In the genomic region with DNA sequence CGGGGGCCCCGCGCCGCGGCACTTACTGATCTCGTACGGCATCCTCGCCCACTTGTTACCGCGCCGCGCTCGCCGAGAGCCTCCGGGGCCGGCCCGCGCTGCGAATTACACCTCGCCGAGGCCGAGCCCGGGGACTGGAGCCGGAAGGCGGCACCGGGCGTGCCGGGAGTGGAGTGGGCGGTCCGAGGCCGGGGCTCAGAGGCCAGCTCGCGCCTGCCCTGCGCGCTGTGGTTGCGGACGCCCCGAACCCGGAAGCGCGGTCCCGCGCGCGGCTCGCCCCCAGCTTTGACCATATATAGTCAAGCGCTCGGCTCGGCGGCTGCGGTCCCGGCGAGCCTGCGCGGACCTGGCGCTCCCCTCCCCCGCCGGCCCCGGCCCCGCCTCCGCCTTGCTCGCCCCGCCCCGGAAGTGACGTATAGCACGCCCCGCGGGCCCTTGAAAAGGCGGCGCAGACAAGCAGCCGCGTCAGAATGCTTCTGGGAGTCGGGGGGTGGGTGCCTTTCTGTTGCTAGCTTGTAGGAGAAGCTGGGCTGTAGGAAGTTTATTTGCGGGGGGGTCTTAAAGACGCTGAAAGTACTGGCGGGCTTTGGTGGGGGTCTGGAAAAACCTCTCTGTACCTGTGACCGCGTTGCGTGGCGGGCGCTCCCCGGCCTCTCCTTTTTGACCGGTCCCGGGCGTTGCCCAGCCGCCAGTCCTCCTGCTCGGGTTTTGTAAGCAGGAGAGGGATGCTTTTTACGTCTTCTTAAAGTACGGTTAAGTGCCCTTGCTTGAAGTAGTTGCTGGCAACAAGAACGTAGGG, we compare ENCODE assay signal across 8 cellular contexts. TPM values are rescaled to one million over a fixed set of nuclear protein-coding genes. Genes with fewer than 3 reads are reported as not detected.
DNase-seq lines count a peak whose midpoint lies in the region; ATAC-seq, FAIRE-seq and TF ChIP-seq lines count a peak whose summit lies in the region.

A gene with protein sequence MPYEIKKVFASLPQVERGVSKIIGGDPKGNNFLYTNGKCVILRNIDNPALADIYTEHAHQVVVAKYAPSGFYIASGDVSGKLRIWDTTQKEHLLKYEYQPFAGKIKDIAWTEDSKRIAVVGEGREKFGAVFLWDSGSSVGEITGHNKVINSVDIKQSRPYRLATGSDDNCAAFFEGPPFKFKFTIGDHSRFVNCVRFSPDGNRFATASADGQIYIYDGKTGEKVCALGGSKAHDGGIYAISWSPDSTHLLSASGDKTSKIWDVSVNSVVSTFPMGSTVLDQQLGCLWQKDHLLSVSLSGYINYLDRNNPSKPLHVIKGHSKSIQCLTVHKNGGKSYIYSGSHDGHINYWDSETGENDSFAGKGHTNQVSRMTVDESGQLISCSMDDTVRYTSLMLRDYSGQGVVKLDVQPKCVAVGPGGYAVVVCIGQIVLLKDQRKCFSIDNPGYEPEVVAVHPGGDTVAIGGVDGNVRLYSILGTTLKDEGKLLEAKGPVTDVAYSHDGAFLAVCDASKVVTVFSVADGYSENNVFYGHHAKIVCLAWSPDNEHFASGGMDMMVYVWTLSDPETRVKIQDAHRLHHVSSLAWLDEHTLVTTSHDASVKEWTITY (minus strand): TSS at position 175 of the 799 bp plus-strand sequence. CDS start 133 bp downstream, at position 42.

- no peaks in the 10 kb centered on the region for H3K9me3 Mint-ChIP-seq in WTC11

- H3K27ac Mint-ChIP-seq in WTC11, result peak within 1 kb of the TSS; percentile 97

- H4K20me1 ChIP-seq in smooth muscle cell (ENCODE audit: low read depth), result peaks cover 40% of the 10 kb centered on the region

- no peaks in the 10 kb centered on the region for H3F3A ChIP-seq in smooth muscle cell (ENCODE audit: low read depth)

- DNase-seq in AG04450 (ENCODE audit: low read depth, low spot score) (peak; percentile 90), NCI-H2227 (lab: John Stamatoyannopoulos, UW; ENCODE audit: unreplicated experiment) (peak; percentile 87), WTC11 (ENCODE audit: low spot score) (peak; percentile 95), bronchial epithelial cell (ENCODE audit: low read depth) (peak; percentile 85), iPS-NIHi7 (ENCODE audit: extremely low spot score) (peak; percentile 96), smooth muscle cell (lab: John Stamatoyannopoulos, UW; ENCODE audit: unreplicated experiment) (peak; percentile 95)

- peak within 1 kb of the TSS; percentile 91 for H3K27ac ChIP-seq in AG04450 (ENCODE audit: low read depth, low read length)
- peak within 1 kb of the TSS; percentile 88 for H3K27ac ChIP-seq in smooth muscle cell (ENCODE audit: low read depth)

- H3K36me3 Mint-ChIP-seq in WTC11, result peaks cover 41% of the 10 kb centered on the region

- peak within 1 kb of the TSS; percentile 84 for H3K9ac ChIP-seq in smooth muscle cell (ENCODE audit: low read depth)

- peak within 1 kb of the TSS; percentile 90 for H3K4me2 ChIP-seq in smooth muscle cell

- TF ChIP-seq CTCF in AG04450 (IDR thresholded peaks at IDR 0.05; ENCODE audit: low read depth, low read length), result no peak
- TF ChIP-seq CTCF in WTC11 (IDR thresholded peaks at IDR 0.05), result no peak
- no peak for TF ChIP-seq CTCF in bronchial epithelial cell (IDR thresholded peaks at IDR 0.05; ENCODE audit: insufficient read depth, low read length, severe bottlenecking)
- no peak for TF ChIP-seq CTCF in smooth muscle cell (IDR thresholded peaks at IDR 0.05; ENCODE audit: borderline replicate concordance, insufficient read depth, poor library complexity, severe bottlenecking)

- no peaks in the 10 kb centered on the region for H3K27me3 Mint-ChIP-seq in WTC11 (ENCODE audit: low read depth)

- no peaks in the 10 kb centered on the region; the same call in 1 of the 2 replicates for H3K9me3 ChIP-seq in AG04450 (ENCODE audit: control insufficient read depth, insufficient read depth, low read length)
- no peaks in the 10 kb centered on the region for H3K9me3 ChIP-seq in smooth muscle cell (replicated peaks; ENCODE audit: low read depth)

- H3K4me1 ChIP-seq in smooth muscle cell (ENCODE audit: low read depth), result peaks cover 19% of the 10 kb centered on the region

- FAIRE-seq in bronchial epithelial cell (lab: Jason Lieb, UNC), result no peak

- WGBS in smooth muscle cell (ENCODE audit: low lambda C conversion rate), result under 1% methylated on average over 62 of the region's 90 CpGs

- H3K27me3 ChIP-seq in AG04450 (ENCODE audit: control insufficient read depth, insufficient read depth, low read length) (peaks cover 2% of the 10 kb centered on the region), bronchial epithelial cell (ENCODE audit: control insufficient read depth, insufficient read depth, low read length) (no peaks in the 10 kb centered on the region), smooth muscle cell (ENCODE audit: low read depth) (no peaks in the 10 kb centered on the region)

- H3K79me2 ChIP-seq in smooth muscle cell (ENCODE audit: low read depth), result peaks cover 43% of the 10 kb centered on the region

- CTCF ChIA-PET in AG04450 (lab: Charles Lee), result interaction anchor here (1.5 kb wide), 1 partner anchor 344 kb away, joined by 4 read pairs; no protein-coding TSS in a partner anchor
- CTCF ChIA-PET in WTC11 (lab: Charles Lee), result interaction anchor here (0.6 to 1.6 kb wide), 6 partner anchors 13 to 410 kb away, joined by 3 to 9 read pairs (median 3); no protein-coding TSS in a partner anchor

- H3K4me1 Mint-ChIP-seq in WTC11, result peaks cover 65% of the 10 kb centered on the region

- peak within 1 kb of the TSS; percentile 87 for H3K4me3 ChIP-seq in AG04450 (ENCODE audit: low read depth, low read length)
- peak within 1 kb of the TSS; percentile 66 for H3K4me3 ChIP-seq in bronchial epithelial cell (ENCODE audit: low read depth, low read length)
- H3K4me3 ChIP-seq in smooth muscle cell, result peak within 1 kb of the TSS; percentile 70

- ATAC-seq in GM18907 (IDR thresholded peaks at IDR 0.05; ENCODE audit: unreplicated experiment) (peak; percentile 91), HG03139 (IDR thresholded peaks at IDR 0.05; ENCODE audit: unreplicated experiment) (peak; percentile 87), WTC11 (peak; percentile 84)

- H3K36me3 ChIP-seq in bronchial epithelial cell (ENCODE audit: control insufficient read depth, insufficient read depth, low read length) (peaks cover 22% of the 10 kb centered on the region), smooth muscle cell (ENCODE audit: low read depth) (no peaks in the 10 kb centered on the region)

- POLR2A ChIA-PET in AG04450 (lab: Yijun Ruan, JAX), result interaction anchor here (0.7 to 4.5 kb wide), 19 partner anchors 9 to 349 kb away, joined by 3 to 75 read pairs (median 4); a partner anchor contains a TSS
- POLR2A ChIA-PET in WTC11 (lab: Charles Lee), result interaction anchor here (0.6 to 4.3 kb wide), 20 partner anchors 10 to 1037 kb away, joined by 3 to 51 read pairs (median 4); no protein-coding TSS in a partner anchor

- no peak within 1 kb of the TSS for H2AFZ ChIP-seq in smooth muscle cell (ENCODE audit: low read depth)

- H3K4me3 Mint-ChIP-seq in WTC11, result peak within 1 kb of the TSS; percentile 85

TF ChIP-seq in WTC11, 78 proteins besides CTCF, POLR2A, EP300 and RAD21 (continues in another document):
- TF ChIP-seq ZNF671 (CRISPR knock-in tag; IDR thresholded peaks at IDR 0.05), result 0 out of 2 replicates have a peak, but pooled peaks have one; percentile 18
- TF ChIP-seq, protein P1, sequence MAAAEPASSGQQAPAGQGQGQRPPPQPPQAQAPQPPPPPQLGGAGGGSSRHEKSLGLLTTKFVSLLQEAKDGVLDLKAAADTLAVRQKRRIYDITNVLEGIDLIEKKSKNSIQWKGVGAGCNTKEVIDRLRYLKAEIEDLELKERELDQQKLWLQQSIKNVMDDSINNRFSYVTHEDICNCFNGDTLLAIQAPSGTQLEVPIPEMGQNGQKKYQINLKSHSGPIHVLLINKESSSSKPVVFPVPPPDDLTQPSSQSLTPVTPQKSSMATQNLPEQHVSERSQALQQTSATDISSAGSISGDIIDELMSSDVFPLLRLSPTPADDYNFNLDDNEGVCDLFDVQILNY (CRISPR knock-in tag; IDR thresholded peaks at IDR 0.05), result no peak
- peak; percentile 87 for TF ChIP-seq CREM (CRISPR knock-in tag; IDR thresholded peaks at IDR 0.05)
- TF ChIP-seq, protein P2, sequence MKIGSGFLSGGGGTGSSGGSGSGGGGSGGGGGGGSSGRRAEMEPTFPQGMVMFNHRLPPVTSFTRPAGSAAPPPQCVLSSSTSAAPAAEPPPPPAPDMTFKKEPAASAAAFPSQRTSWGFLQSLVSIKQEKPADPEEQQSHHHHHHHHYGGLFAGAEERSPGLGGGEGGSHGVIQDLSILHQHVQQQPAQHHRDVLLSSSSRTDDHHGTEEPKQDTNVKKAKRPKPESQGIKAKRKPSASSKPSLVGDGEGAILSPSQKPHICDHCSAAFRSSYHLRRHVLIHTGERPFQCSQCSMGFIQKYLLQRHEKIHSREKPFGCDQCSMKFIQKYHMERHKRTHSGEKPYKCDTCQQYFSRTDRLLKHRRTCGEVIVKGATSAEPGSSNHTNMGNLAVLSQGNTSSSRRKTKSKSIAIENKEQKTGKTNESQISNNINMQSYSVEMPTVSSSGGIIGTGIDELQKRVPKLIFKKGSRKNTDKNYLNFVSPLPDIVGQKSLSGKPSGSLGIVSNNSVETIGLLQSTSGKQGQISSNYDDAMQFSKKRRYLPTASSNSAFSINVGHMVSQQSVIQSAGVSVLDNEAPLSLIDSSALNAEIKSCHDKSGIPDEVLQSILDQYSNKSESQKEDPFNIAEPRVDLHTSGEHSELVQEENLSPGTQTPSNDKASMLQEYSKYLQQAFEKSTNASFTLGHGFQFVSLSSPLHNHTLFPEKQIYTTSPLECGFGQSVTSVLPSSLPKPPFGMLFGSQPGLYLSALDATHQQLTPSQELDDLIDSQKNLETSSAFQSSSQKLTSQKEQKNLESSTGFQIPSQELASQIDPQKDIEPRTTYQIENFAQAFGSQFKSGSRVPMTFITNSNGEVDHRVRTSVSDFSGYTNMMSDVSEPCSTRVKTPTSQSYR (CRISPR knock-in tag; IDR thresholded peaks at IDR 0.05), result no peak
- no peak for TF ChIP-seq ZBTB21 (CRISPR knock-in tag; IDR thresholded peaks at IDR 0.05; ENCODE audit: borderline replicate concordance)
- TF ChIP-seq NFATC4 (CRISPR knock-in tag; IDR thresholded peaks at IDR 0.05), result peak; percentile 49; the same call in 1 of the 2 replicates
- no peak for TF ChIP-seq MXD4 (CRISPR knock-in tag; IDR thresholded peaks at IDR 0.05; ENCODE audit: borderline replicate concordance)

RNA-seq across cellular contexts. Expression of the gene that starts here (rescaled TPM):
- 722 and 735 TPM in 2 replicates for polyA plus RNA-seq in AG04450 (2011; rRNA removed)
- 648 and 799 TPM in 2 replicates for polyA minus RNA-seq in AG04450 (2011; rRNA and poly(A)+ RNA removed)
- 288 to 306 TPM (median 288 TPM) in 3 replicates for total RNA-seq in WTC11 (2021)
- total RNA-seq in bronchial epithelial cell, result 290 and 315 TPM in 2 replicates
- 224 and 259 TPM in 2 replicates for total RNA-seq in smooth muscle cell
- polyA plus RNA-seq in smooth muscle cell, result 273 and 283 TPM in 2 replicates

Comparison
In these comparisons a context has a peak if more than half of its experiments do, and no peak if none do; other contexts are left out.
1. Peak in every context shown above with its lines: DNase-seq, ATAC-seq, H3K4me3 ChIP-seq and H3K27ac ChIP-seq.